ENCODE assay signal across 1 cellular context in genomic region chr14:75800792-75801191, GRCh38.
A peak's percentile ranks its signal among the peaks of the same experiment; 100 is the strongest.
TF ChIP-seq lines count a peak whose summit lies in the region.

No MANE protein-coding gene starts in this region.

TF ChIP-seq in HepG2, 621 proteins besides CTCF, POLR2A, EP300 and RAD21 (continued from another document):
- TF ChIP-seq ZNF574 (CRISPR knock-in tag; IDR thresholded peaks at IDR 0.05) (peak; percentile 90), ZNF576 (CRISPR knock-in tag; IDR thresholded peaks at IDR 0.05) (no peak), SMC3 (IDR thresholded peaks at IDR 0.05; ENCODE audit: low read length) (no peak), TFDP2 (CRISPR knock-in tag; IDR thresholded peaks at IDR 0.05) (no peak), TEF (CRISPR knock-in tag; IDR thresholded peaks at IDR 0.05) (no peak), ZMYM4 (CRISPR knock-in tag; IDR thresholded peaks at IDR 0.05) (peak; percentile 74; the same call in 1 of the 2 replicates), TFAP4 (IDR thresholded peaks at IDR 0.05; ENCODE audit: borderline replicate concordance, low read depth) (peak; percentile 63; the same call in 1 of the 2 replicates), SP4 (CRISPR knock-in tag; IDR thresholded peaks at IDR 0.05) (no peak), ZNF367 (CRISPR knock-in tag; IDR thresholded peaks at IDR 0.05; ENCODE audit: borderline replicate concordance) (no peak), PHF5A (CRISPR knock-in tag; IDR thresholded peaks at IDR 0.05; ENCODE audit: low read depth, unreplicated experiment) (no peak), ZNF564 (CRISPR knock-in tag; IDR thresholded peaks at IDR 0.05) (no peak), ZNF552 (CRISPR knock-in tag; IDR thresholded peaks at IDR 0.05; ENCODE audit: borderline replicate concordance) (no peak)
